ENCODE assay signal across 11 cellular contexts in genomic region chr7:11540271-11540761, GRCh38.
A peak's percentile ranks its signal among the peaks of the same experiment; 100 is the strongest.
DNase-seq lines count a peak whose midpoint lies in the region; ATAC-seq, FAIRE-seq and TF ChIP-seq lines count a peak whose summit lies in the region.
"Had no signal": no experiment of that assay in that cellular context is flagged by ENCODE, and none has a peak within 500 bp of the region (broad histone marks: within the 10 kb centered on the region; RNA-seq: fewer than 3 reads in every experiment).

No MANE protein-coding gene starts in this region.

- no peak for DNase-seq in A549 (ENCODE audit: low read depth in 1 of 2, low spot score in 1 of 2)
- peak; percentile 2 to 8 for DNase-seq in Kasumi-1 (lab: John Stamatoyannopoulos, UW)
- DNase-seq in astrocyte (ENCODE audit: low read depth): peak; percentile 84
- DNase-seq in left kidney (ENCODE audit: low read depth, low spot score): peak; percentile 15
- DNase-seq in ascending aorta (ENCODE audit: low spot score in 2 of 2): no peak
- no peak for DNase-seq in posterior vena cava (ENCODE audit: low spot score)
- DNase-seq: NCI-H2029 had no signal

- peaks cover 2% of the 10 kb centered on the region for H3K36me3 Mint-ChIP-seq in astrocyte (ENCODE audit: low read depth, unreplicated experiment)

- H3K36me3 ChIP-seq in astrocyte (ENCODE audit: insufficient read depth, low read length): no peaks in the 10 kb centered on the region
- H3K36me3 ChIP-seq in ascending aorta: no peaks in the 10 kb centered on the region

- H3K79me2 ChIP-seq in astrocyte (ENCODE audit: insufficient read depth, low read length): no peaks in the 10 kb centered on the region

- H3K9me3 ChIP-seq in A549 (peaks cover 8% of the 10 kb centered on the region; the same call in 1 of the 3 replicates), astrocyte (ENCODE audit: insufficient read depth, low read depth, low read length) (no peaks in the 10 kb centered on the region), ascending aorta (no peaks in the 10 kb centered on the region)

- H3K27me3 Mint-ChIP-seq in astrocyte (ENCODE audit: low read depth, unreplicated experiment): no peaks in the 10 kb centered on the region
- H3K27me3 Mint-ChIP-seq: stimulated activated naive CD8-positive, alpha-beta T cell treated with anti-CD3 and anti-CD28 coated beads, Interleukin-15, Interleukin-2, amounts not matched to agents 100 ng/mL and 50 ng/mL, for 24 hours had no signal

- no peak for TF ChIP-seq CTCF in A549 (IDR thresholded peaks at IDR 0.05)
- no peak for TF ChIP-seq CTCF in astrocyte (IDR thresholded peaks at IDR 0.05; ENCODE audit: insufficient read depth, low read depth, low read length)
- no peak for TF ChIP-seq CTCF in ascending aorta (IDR thresholded peaks at IDR 0.05)

- peak overlapping the region; percentile 70 for H3K27ac Mint-ChIP-seq in astrocyte (ENCODE audit: unreplicated experiment)
- H3K27ac Mint-ChIP-seq: stimulated activated naive CD8-positive, alpha-beta T cell treated with anti-CD3 and anti-CD28 coated beads, Interleukin-15, Interleukin-2, amounts not matched to agents 100 ng/mL and 50 ng/mL, for 24 hours had no signal

- H3K9me3 Mint-ChIP-seq in astrocyte (ENCODE audit: unreplicated experiment): peaks cover 3% of the 10 kb centered on the region
- H3K9me3 Mint-ChIP-seq: stimulated activated naive CD8-positive, alpha-beta T cell treated with anti-CD3 and anti-CD28 coated beads, Interleukin-15, Interleukin-2, amounts not matched to agents 100 ng/mL and 50 ng/mL, for 24 hours had no signal

- ATAC-seq in A549 (peak in 1 of 2 experiments; percentile 39; a peak in 1 of 6 replicates), GM21515 (IDR thresholded peaks at IDR 0.05; ENCODE audit: unreplicated experiment) (no peak), GM19467 (IDR thresholded peaks at IDR 0.05; ENCODE audit: unreplicated experiment) (no peak)

- intact Hi-C loops in ascending aorta (cut with DNase I) (no loop called here), posterior vena cava (cut with DNase I) (no loop called here)

- 0 out of 6 replicates have a peak overlapping the region, but pooled peaks of 1 of the 2 experiments have one; percentile 18 for H3K27ac ChIP-seq in A549
- no peak overlapping the region for H3K27ac ChIP-seq in astrocyte (ENCODE audit: low read depth, low read length)
- no peak overlapping the region for H3K27ac ChIP-seq in ascending aorta

- TF ChIP-seq RAD21 in A549 (conservative IDR thresholded peaks at IDR 0.05 in 1 of 2, IDR thresholded peaks at IDR 0.05 in 1 of 2): no peak

- POLR2A ChIA-PET in A549 (lab: Yijun Ruan, JAX): no interaction called here

- CTCF ChIA-PET in A549 (lab: Yijun Ruan, JAX): no interaction called here

- peak overlapping the region; percentile 42 for H3K4me3 Mint-ChIP-seq in astrocyte (ENCODE audit: unreplicated experiment)
- H3K4me3 Mint-ChIP-seq: stimulated activated naive CD8-positive, alpha-beta T cell treated with anti-CD3 and anti-CD28 coated beads, Interleukin-15, Interleukin-2, amounts not matched to agents 100 ng/mL and 50 ng/mL, for 24 hours had no signal

- 32% methylated on average over 3 of the region's 3 CpGs for WGBS in A549 (ENCODE audit: missing lambda C conversion rate)

- no peaks in the 10 kb centered on the region for H4K20me1 ChIP-seq in astrocyte (ENCODE audit: insufficient read depth, low read length)

- H3K4me2 ChIP-seq in A549 (peak overlapping the region; percentile 29; the same call in 1 of the 3 replicates), astrocyte (ENCODE audit: low read length) (peak overlapping the region; percentile 37)

- no peak overlapping the region for H2AFZ ChIP-seq in astrocyte (ENCODE audit: low read depth, low read length)

- H3K27me3 ChIP-seq in astrocyte (ENCODE audit: insufficient read depth, low read length) (no peaks in the 10 kb centered on the region), ascending aorta (no peaks in the 10 kb centered on the region)

- H3K4me3 ChIP-seq in A549 (no peak overlapping the region), astrocyte (ENCODE audit: insufficient read depth, low read depth, low read length) (no peak overlapping the region), ascending aorta (no peak overlapping the region)

- peaks cover 19% of the 10 kb centered on the region for H3K4me1 Mint-ChIP-seq in astrocyte (ENCODE audit: low read depth, unreplicated experiment)

- no peak for TF ChIP-seq POLR2A in A549 (IDR thresholded peaks at IDR 0.05; ENCODE audit: low read length)

- FAIRE-seq in A549 (lab: Jason Lieb, UNC) (no peak), astrocyte (lab: Jason Lieb, UNC) (no peak)
- FAIRE-seq: colon had no signal

- no peak overlapping the region for H3K9ac ChIP-seq in astrocyte (ENCODE audit: low read length)

- TF ChIP-seq EP300 in A549 (IDR thresholded peaks at IDR 0.05): no peak

- H3K4me1 ChIP-seq in A549 (0 out of 3 replicates have a peak, but pooled peaks cover 5% of the 10 kb centered on the region), astrocyte (ENCODE audit: insufficient read depth, low read length) (no peaks in the 10 kb centered on the region), ascending aorta (no peaks in the 10 kb centered on the region)

TF ChIP-seq in A549, 52 proteins besides CTCF, POLR2A, EP300 and RAD21:
- TF ChIP-seq KDM1A (IDR thresholded peaks at IDR 0.05; ENCODE audit: low read depth) (no peak), JUNB (IDR thresholded peaks at IDR 0.05) (no peak), HOXA7 (CRISPR knock-in tag; IDR thresholded peaks at IDR 0.05) (no peak), EHMT2 (IDR thresholded peaks at IDR 0.05; ENCODE audit: low read depth) (no peak), MAZ (IDR thresholded peaks at IDR 0.05; ENCODE audit: borderline replicate concordance, low read depth, low read length) (no peak), E2F6 (IDR thresholded peaks at IDR 0.05; ENCODE audit: borderline replicate concordance, low read depth) (no peak), ZSCAN20 (CRISPR knock-in tag; IDR thresholded peaks at IDR 0.05) (no peak), FOSL2 (IDR thresholded peaks at IDR 0.05) (no peak), FOSL2 (CRISPR knock-in tag; IDR thresholded peaks at IDR 0.05) (no peak), TP53 (CRISPR knock-in tag; IDR thresholded peaks at IDR 0.05) (no peak), MYC (IDR thresholded peaks at IDR 0.05; ENCODE audit: borderline replicate concordance, low read length) (no peak), RNF2 (IDR thresholded peaks at IDR 0.05; ENCODE audit: borderline replicate concordance, low read depth) (no peak), ZNF302 (CRISPR knock-in tag; IDR thresholded peaks at IDR 0.05) (no peak), TFCP2L1 (CRISPR knock-in tag; IDR thresholded peaks at IDR 0.05) (no peak), ZC3H11A (IDR thresholded peaks at IDR 0.05) (no peak), SREBF2 (IDR thresholded peaks at IDR 0.05) (no peak)
TF ChIP-seq in A549: peak in this region for 0.

Comparison
In these comparisons a context has a peak if more than half of its experiments do, and no peak if none do; other contexts are left out.
1. DNase-seq: peak in Kasumi-1 (2 of 2), astrocyte (single experiment) and left kidney (single experiment); none in A549 (0 of 2), ascending aorta (0 of 2) and posterior vena cava (single experiment).